ENCODE assay signal across 8 cellular contexts in the genomic region with DNA sequence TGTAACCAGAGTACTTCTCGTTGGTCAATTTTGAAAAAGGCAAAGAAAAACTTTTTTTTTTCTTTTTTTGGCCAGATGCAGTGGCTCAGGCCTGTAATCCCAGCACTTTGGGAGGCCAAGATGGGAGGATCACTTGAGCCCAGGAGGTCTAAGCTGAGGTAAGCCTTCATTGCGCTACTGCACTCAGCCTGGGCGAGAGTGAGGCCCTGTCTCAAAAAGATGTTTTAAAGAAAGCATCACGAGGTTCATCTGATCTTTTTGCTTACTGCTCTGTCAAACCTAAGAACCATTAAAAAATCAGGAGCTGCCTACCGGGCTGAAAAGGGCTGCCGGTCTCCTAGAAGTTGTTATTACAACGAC. TPM values are rescaled to one million over a fixed set of nuclear protein-coding genes. Genes with fewer than 3 reads are reported as not detected.
A peak's percentile ranks its signal among the peaks of the same experiment; 100 is the strongest.
DNase-seq lines count a peak whose midpoint lies in the region; ATAC-seq and TF ChIP-seq lines count a peak whose summit lies in the region.

No MANE protein-coding gene starts in this region.

- H3K27ac ChIP-seq in AG04450 (ENCODE audit: low read depth, low read length), result peak overlapping the region; percentile 72
- peak overlapping the region; percentile 83 for H3K27ac ChIP-seq in GM23248
- H3K27ac ChIP-seq in iPS-18a (ENCODE audit: low read length), result peak overlapping the region; percentile 81
- H3K27ac ChIP-seq in stomach smooth muscle (ENCODE audit: low read length), result peak overlapping the region; percentile 86

- no peaks in the 10 kb centered on the region for H4K20me1 ChIP-seq in GM23248 (ENCODE audit: insufficient read depth)

- H3K4me1 ChIP-seq in GM23248 (ENCODE audit: insufficient read depth), result peaks cover 4% of the 10 kb centered on the region; the same call in 1 of the 2 replicates
- H3K4me1 ChIP-seq in iPS-18a (ENCODE audit: control insufficient read depth, low read depth, low read length), result peaks cover 14% of the 10 kb centered on the region
- H3K4me1 ChIP-seq in stomach smooth muscle (ENCODE audit: control insufficient read depth, insufficient read depth, low read length), result peaks cover 12% of the 10 kb centered on the region

- in situ Hi-C loops in GM23248 (cut with MboI), result no loop called here

- H3K4me3 Mint-ChIP-seq in activated CD4-positive, alpha-beta memory T cell treated with anti-CD3 and anti-CD28 coated beads, Interleukin-2, amount 10 ng/mL, durations not matched to agents 7 days and 5 days, result peak overlapping the region; percentile 90

- H3K4me1 Mint-ChIP-seq in activated CD4-positive, alpha-beta memory T cell treated with anti-CD3 and anti-CD28 coated beads, Interleukin-2, amount 10 ng/mL, durations not matched to agents 7 days and 5 days, result peaks cover 37% of the 10 kb centered on the region

- no peak for ATAC-seq in left colon
- no peak for ATAC-seq in HG02759 (IDR thresholded peaks at IDR 0.05; ENCODE audit: unreplicated experiment)

- H3K4me3 ChIP-seq in AG04450 (ENCODE audit: low read depth, low read length) (peak overlapping the region; percentile 81), GM23248 (peak overlapping the region; percentile 84), iPS-18a (ENCODE audit: low read length) (peak overlapping the region; percentile 95), stomach smooth muscle (ENCODE audit: low read length in 2 of 2) (peak overlapping the region; percentile 77 to 97)

- H3K4me2 ChIP-seq in GM23248 (ENCODE audit: unreplicated experiment), result peak overlapping the region; percentile 93

- no peaks in the 10 kb centered on the region for H3K9me3 Mint-ChIP-seq in activated CD4-positive, alpha-beta memory T cell treated with anti-CD3 and anti-CD28 coated beads, Interleukin-2, amount 10 ng/mL, durations not matched to agents 7 days and 5 days

- no peak for TF ChIP-seq CTCF in AG04450 (IDR thresholded peaks at IDR 0.05; ENCODE audit: low read depth, low read length)

- H3K36me3 Mint-ChIP-seq in activated CD4-positive, alpha-beta memory T cell treated with anti-CD3 and anti-CD28 coated beads, Interleukin-2, amount 10 ng/mL, durations not matched to agents 7 days and 5 days (ENCODE audit: low read depth), result peaks cover 53% of the 10 kb centered on the region

- no peak for DNase-seq in AG04450 (ENCODE audit: low read depth, low spot score)
- DNase-seq in GM23248, result no peak
- no peak for DNase-seq in activated CD4-positive, alpha-beta memory T cell treated with anti-CD3 and anti-CD28 coated beads, Interleukin-2, amount 10 ng/mL, durations not matched to agents 7 days and 5 days
- no peak for DNase-seq in NCI-H82 treated with DMSO at 0.1 percent for 48 hours (lab: John Stamatoyannopoulos, UW; ENCODE audit: unreplicated experiment)
- DNase-seq in left colon, result no peak

- 5 to 9% methylated on average over 7 of the region's 7 CpGs for WGBS in GM23248 (ENCODE audit: low coverage in 1 of 2, low lambda C conversion rate in 2 of 2, missing lambda C conversion rate in 2 of 2), 2 experiments

- peaks cover 18% of the 10 kb centered on the region for H3K79me2 ChIP-seq in GM23248 (ENCODE audit: insufficient read depth)

- peak overlapping the region; percentile 92 for H3K9ac ChIP-seq in GM23248
- H3K9ac ChIP-seq in iPS-18a (ENCODE audit: low read length), result peak overlapping the region; percentile 77
- peak overlapping the region; percentile 74 to 89 for H3K9ac ChIP-seq in stomach smooth muscle (ENCODE audit: low read length in 2 of 2)

- H3K9me2 ChIP-seq in GM23248 (ENCODE audit: insufficient read depth), result no peaks in the 10 kb centered on the region

- peak overlapping the region; percentile 97 for H3K27ac Mint-ChIP-seq in activated CD4-positive, alpha-beta memory T cell treated with anti-CD3 and anti-CD28 coated beads, Interleukin-2, amount 10 ng/mL, durations not matched to agents 7 days and 5 days

- H3K27me3 ChIP-seq in AG04450 (ENCODE audit: control insufficient read depth, insufficient read depth, low read length) (no peaks in the 10 kb centered on the region), GM23248 (replicated peaks; ENCODE audit: insufficient read depth) (no peaks in the 10 kb centered on the region), iPS-18a (ENCODE audit: control insufficient read depth, insufficient read depth, low read length) (no peaks in the 10 kb centered on the region), stomach smooth muscle (ENCODE audit: control insufficient read depth in 1 of 2, insufficient read depth in 2 of 2, low read length in 2 of 2) (no peaks in the 10 kb centered on the region)

- H3K9me3 ChIP-seq in AG04450 (ENCODE audit: control insufficient read depth, insufficient read depth, low read length), result no peaks in the 10 kb centered on the region
- no peaks in the 10 kb centered on the region for H3K9me3 ChIP-seq in GM23248 (ENCODE audit: low read depth)
- no peaks in the 10 kb centered on the region for H3K9me3 ChIP-seq in iPS-18a (ENCODE audit: control insufficient read depth, low read depth, low read length)
- H3K9me3 ChIP-seq in stomach smooth muscle (ENCODE audit: control insufficient read depth in 2 of 2, low read length in 2 of 2), result no peaks in the 10 kb centered on the region

- H3F3A ChIP-seq in GM23248 (ENCODE audit: insufficient read depth), result peaks cover 5% of the 10 kb centered on the region; the same call in 1 of the 2 replicates

- CTCF ChIA-PET in AG04450 (lab: Charles Lee), result interaction anchor here (0.9 to 1.5 kb wide), 2 partner anchors 28 to 266 kb away, joined by 3 to 4 read pairs; no protein-coding TSS in a partner anchor
- CTCF ChIA-PET in activated CD4-positive, alpha-beta memory T cell treated with anti-CD3 and anti-CD28 coated beads, Interleukin-2, amount 10 ng/mL, durations not matched to agents 7 days and 5 days (lab: Charles Lee), result interaction anchor here (0.8 to 2.0 kb wide), 11 partner anchors 25 to 842 kb away, joined by 3 to 10 read pairs (median 3); a partner anchor contains a TSS

- POLR2A ChIA-PET in AG04450 (lab: Yijun Ruan, JAX), result no interaction called here
- POLR2A ChIA-PET in activated CD4-positive, alpha-beta memory T cell treated with anti-CD3 and anti-CD28 coated beads, Interleukin-2, amount 10 ng/mL, durations not matched to agents 7 days and 5 days (lab: Charles Lee), result interaction anchor here (0.6 to 2.6 kb wide), 25 partner anchors 8 to 675 kb away, joined by 3 to 15 read pairs (median 5); a partner anchor contains a TSS

- H3K36me3 ChIP-seq in GM23248 (ENCODE audit: low read depth) (peaks cover 4% of the 10 kb centered on the region; the same call in 1 of the 2 replicates), iPS-18a (ENCODE audit: control insufficient read depth, low read depth, low read length) (peaks cover 27% of the 10 kb centered on the region), stomach smooth muscle (ENCODE audit: control insufficient read depth in 2 of 2, insufficient read depth in 2 of 2, low read length in 2 of 2) (peaks cover 3 to 8% of the 10 kb centered on the region in 2 donors)

- intact Hi-C loops in left colon (cut with DNase I, micrococcal nuclease), result no loop called here

- H3K27me3 Mint-ChIP-seq in activated CD4-positive, alpha-beta memory T cell treated with anti-CD3 and anti-CD28 coated beads, Interleukin-2, amount 10 ng/mL, durations not matched to agents 7 days and 5 days, result no peaks in the 10 kb centered on the region

- peak overlapping the region; percentile 97 for H2AFZ ChIP-seq in GM23248

RNA-seq across cellular contexts. Expression of a gene that starts 0.6 kb away (rescaled TPM):
- polyA plus RNA-seq in AG04450 (2011; rRNA removed), result 32.8 and 58.5 TPM in 2 replicates
- 6.8 and 13.4 TPM in 2 replicates for polyA minus RNA-seq in AG04450 (2011; rRNA and poly(A)+ RNA removed)
- 30.1 and 30.6 TPM in 2 replicates for total RNA-seq in GM23248 (2014; rRNA removed; shearing (Covaris generic))
- 68.2 and 69.5 TPM in 2 replicates for polyA plus RNA-seq in GM23248 (2016; fragmentation: Nextera tagmentation; extraction: Ambion mirVana)
- 10 to 100 TPM; 31.4 to 34.4 TPM for total RNA-seq in activated CD4-positive, alpha-beta memory T cell treated with anti-CD3 and anti-CD28 coated beads, Interleukin-2, amount 10 ng/mL, durations not matched to agents 7 days and 5 days
- total RNA-seq in left colon, result 10 to 100 TPM; 36.2 to 39.7 TPM
